19 cellular contexts compared by ENCODE assay signal in genomic region chr9:76873821-76874220, GRCh38. TPM values are rescaled to one million over a fixed set of nuclear protein-coding genes. Genes with fewer than 3 reads are reported as not detected.
DNase-seq lines count a peak whose midpoint lies in the region; ATAC-seq and TF ChIP-seq lines count a peak whose summit lies in the region.
"Had no signal": no experiment of that assay in that cellular context is flagged by ENCODE, and none has a peak within 500 bp of the region (broad histone marks: within the 10 kb centered on the region; RNA-seq: fewer than 3 reads in every experiment).

No MANE protein-coding gene starts in this region.

- TF ChIP-seq EP300 in esophagus muscularis mucosa (IDR thresholded peaks at IDR 0.05), result no peak

- no peak overlapping the region for H3K4ac ChIP-seq in neuronal stem cell (ENCODE audit: low read length)

- 94% methylated on average over 1 of the region's 2 CpGs for WGBS in HUES64
- WGBS in esophagus muscularis mucosa, result 57% methylated on average over 2 of the region's 2 CpGs
- WGBS in neuronal stem cell (ENCODE audit: extremely low coverage in 2 of 2, insufficient read length in 2 of 2, insufficient replicate concordance in 1 of 2), 2 donors, result no CpG with 5 or more reads among the region's 2 CpGs
- whole genome bisulfite sequencing in body of pancreas, 2 donors, result 58 to 71% methylated on average over 2 of the region's 2 CpGs

- H3K4me1 ChIP-seq in HUES64 (ENCODE audit: insufficient read depth, low read length) (peaks cover 21% of the 10 kb centered on the region), esophagus muscularis mucosa (peaks cover 4 to 94% (median 87%) of the 10 kb centered on the region in 4 donors), neuronal stem cell (ENCODE audit: control insufficient read depth in 2 of 2, insufficient read depth in 1 of 2, low read depth in 1 of 2, low read length in 2 of 2) (peaks cover 8 to 25% of the 10 kb centered on the region in 2 donors), body of pancreas (no peaks in the 10 kb centered on the region)

- H3K18ac ChIP-seq in neuronal stem cell (ENCODE audit: low read length), result no peak overlapping the region

- 0 out of 2 replicates have a peak overlapping the region, but pooled peaks have one; percentile 42 for H3K27ac ChIP-seq in HUES64 (ENCODE audit: low read depth, low read length)
- H3K27ac ChIP-seq in esophagus muscularis mucosa (replicated peaks in 1 of 4), result peak overlapping the region; percentile 86 to 91 (median 90)
- peak overlapping the region; percentile 45 for H3K27ac ChIP-seq in neuronal stem cell (replicated peaks; ENCODE audit: low read length)
- H3K27ac ChIP-seq in body of pancreas, result no peak overlapping the region

- H3K9ac ChIP-seq in HUES64 (ENCODE audit: low read depth, low read length) (peak overlapping the region; percentile 22; the same call in 1 of the 2 replicates), neuronal stem cell (ENCODE audit: low read depth, low read length, poor library complexity) (no peak overlapping the region)

- ATAC-seq in body of pancreas, result no peak
- no peak for ATAC-seq in GM18907 (IDR thresholded peaks at IDR 0.05; ENCODE audit: unreplicated experiment)
- ATAC-seq: activated naive CD8-positive, alpha-beta T cell treated with anti-CD3 and anti-CD28 coated beads, Interleukin-2, amount 50 U/mL, for 24 hours; esophagus mucosa had no signal

- H3K4me2 ChIP-seq in neuronal stem cell (ENCODE audit: insufficient read depth, low read length, poor library complexity, severe bottlenecking), result no peak overlapping the region

- no peak overlapping the region for H2BK5ac ChIP-seq in neuronal stem cell (ENCODE audit: low read length)

- H3K79me1 ChIP-seq in neuronal stem cell (ENCODE audit: low read depth, low read length), result no peaks in the 10 kb centered on the region

- no peak overlapping the region for H3K4me3 Mint-ChIP-seq in type B pancreatic cell
- H3K4me3 Mint-ChIP-seq in activated T-helper 1 cell treated with anti-CD3 and anti-CD28 coated beads, Interleukin-12 subunit alpha, Interleukin-12 subunit beta, Interleukin-2, Interleukin-4 antibody, amounts not matched to agents 30 ng/mL and 10 ng/mL and 1 ng/mL, durations not matched to agents 14 hours and 24 hours and 36 hours, result no peak overlapping the region
- H3K4me3 Mint-ChIP-seq: activated naive CD8-positive, alpha-beta T cell treated with anti-CD3 and anti-CD28 coated beads, Interleukin-2, amount 50 U/mL, for 24 hours; naive B cell had no signal

- no peak overlapping the region for H4K91ac ChIP-seq in neuronal stem cell (ENCODE audit: low read depth, low read length, poor library complexity)

- H3K36me3 Mint-ChIP-seq in type B pancreatic cell, result no peaks in the 10 kb centered on the region
- H3K36me3 Mint-ChIP-seq in activated T-helper 1 cell treated with anti-CD3 and anti-CD28 coated beads, Interleukin-12 subunit alpha, Interleukin-12 subunit beta, Interleukin-2, Interleukin-4 antibody, amounts not matched to agents 30 ng/mL and 10 ng/mL and 1 ng/mL, durations not matched to agents 14 hours and 24 hours and 36 hours (ENCODE audit: low read depth), result no peaks in the 10 kb centered on the region
- H3K36me3 Mint-ChIP-seq: naive B cell had no signal

- intact Hi-C loops in esophagus muscularis mucosa (cut with DNase I), result no loop called here
- intact Hi-C loops in body of pancreas (cut with DNase I), result no loop called here
- intact Hi-C loops in activated T-helper 1 cell treated with anti-CD3 and anti-CD28 coated beads, Interleukin-12 subunit alpha, Interleukin-12 subunit beta, Interleukin-2, Interleukin-4 antibody, amounts not matched to agents 30 ng/mL and 10 ng/mL and 1 ng/mL, durations not matched to agents 14 hours and 24 hours and 36 hours (cut with micrococcal nuclease), result no loop called here

- DNase-seq in esophagus muscularis mucosa (ENCODE audit: extremely low spot score) (no peak), neuronal stem cell (ENCODE audit: low spot score) (no peak), type B pancreatic cell (ENCODE audit: extremely low spot score, unreplicated experiment) (no peak), body of pancreas (no peak)
- DNase-seq in activated T-helper 1 cell treated with anti-CD3 and anti-CD28 coated beads, Interleukin-12 subunit alpha, Interleukin-12 subunit beta, Interleukin-2, Interleukin-4 antibody, amounts not matched to agents 30 ng/mL and 10 ng/mL and 1 ng/mL, durations not matched to agents 14 hours and 24 hours and 36 hours (ENCODE audit: low spot score), result no peak
- DNase-seq in activated naive CD4-positive, alpha-beta T cell (lab: John Stamatoyannopoulos, UW), result no peak
- DNase-seq: activated naive CD8-positive, alpha-beta T cell treated with anti-CD3 and anti-CD28 coated beads, Interleukin-2, amount 50 U/mL, for 24 hours; central memory CD4-positive, alpha-beta T cell; effector CD4-positive, alpha-beta T cell; Kasumi-1; naive B cell; NCI-H2171 treated with DMSO at 0.1 percent for 48 hours; OCI-M1; SHP77 treated with DMSO at 0.1 percent for 48 hours had no signal

- H2BK120ac ChIP-seq in neuronal stem cell (ENCODE audit: low read depth, low read length), result no peak overlapping the region

- peaks cover 12% of the 10 kb centered on the region for H3K4me1 Mint-ChIP-seq in type B pancreatic cell (ENCODE audit: unreplicated experiment)
- H3K4me1 Mint-ChIP-seq in activated T-helper 1 cell treated with anti-CD3 and anti-CD28 coated beads, Interleukin-12 subunit alpha, Interleukin-12 subunit beta, Interleukin-2, Interleukin-4 antibody, amounts not matched to agents 30 ng/mL and 10 ng/mL and 1 ng/mL, durations not matched to agents 14 hours and 24 hours and 36 hours (ENCODE audit: low read depth), result no peaks in the 10 kb centered on the region
- H3K4me1 Mint-ChIP-seq: activated naive CD8-positive, alpha-beta T cell treated with anti-CD3 and anti-CD28 coated beads, Interleukin-2, amount 50 U/mL, for 24 hours; naive B cell had no signal

- no peaks in the 10 kb centered on the region for H3K27me3 ChIP-seq in HUES64 (ENCODE audit: insufficient read depth, low read length)
- no peaks in the 10 kb centered on the region for H3K27me3 ChIP-seq in esophagus muscularis mucosa
- no peaks in the 10 kb centered on the region for H3K27me3 ChIP-seq in neuronal stem cell (ENCODE audit: control insufficient read depth in 3 of 3, insufficient read depth in 3 of 3, low read depth in 1 of 3, low read length in 3 of 3)
- no peaks in the 10 kb centered on the region for H3K27me3 ChIP-seq in body of pancreas

- TF ChIP-seq CTCF in esophagus muscularis mucosa (IDR thresholded peaks at IDR 0.05), result no peak
- no peak for TF ChIP-seq CTCF in type B pancreatic cell (conservative IDR thresholded peaks at IDR 0.05)
- no peak for TF ChIP-seq CTCF in body of pancreas (IDR thresholded peaks at IDR 0.05)

- peaks cover 39% of the 10 kb centered on the region for H3K27me3 Mint-ChIP-seq in type B pancreatic cell
- H3K27me3 Mint-ChIP-seq in activated T-helper 1 cell treated with anti-CD3 and anti-CD28 coated beads, Interleukin-12 subunit alpha, Interleukin-12 subunit beta, Interleukin-2, Interleukin-4 antibody, amounts not matched to agents 30 ng/mL and 10 ng/mL and 1 ng/mL, durations not matched to agents 14 hours and 24 hours and 36 hours (ENCODE audit: insufficient read depth), result peaks cover 8% of the 10 kb centered on the region

- H2AK5ac ChIP-seq in neuronal stem cell (ENCODE audit: low read depth, low read length), result no peak overlapping the region

- H3K27ac Mint-ChIP-seq in type B pancreatic cell, result peak overlapping the region; percentile 5
- H3K27ac Mint-ChIP-seq in activated T-helper 1 cell treated with anti-CD3 and anti-CD28 coated beads, Interleukin-12 subunit alpha, Interleukin-12 subunit beta, Interleukin-2, Interleukin-4 antibody, amounts not matched to agents 30 ng/mL and 10 ng/mL and 1 ng/mL, durations not matched to agents 14 hours and 24 hours and 36 hours, result no peak overlapping the region
- H3K27ac Mint-ChIP-seq: activated naive CD8-positive, alpha-beta T cell treated with anti-CD3 and anti-CD28 coated beads, Interleukin-2, amount 50 U/mL, for 24 hours; naive B cell had no signal

- TF ChIP-seq POLR2A in esophagus muscularis mucosa (IDR thresholded peaks at IDR 0.05; ENCODE audit: low read depth) (no peak), body of pancreas (IDR thresholded peaks at IDR 0.05) (no peak)

- H3K9me3 Mint-ChIP-seq in type B pancreatic cell, result no peaks in the 10 kb centered on the region
- H3K9me3 Mint-ChIP-seq in activated T-helper 1 cell treated with anti-CD3 and anti-CD28 coated beads, Interleukin-12 subunit alpha, Interleukin-12 subunit beta, Interleukin-2, Interleukin-4 antibody, amounts not matched to agents 30 ng/mL and 10 ng/mL and 1 ng/mL, durations not matched to agents 14 hours and 24 hours and 36 hours, result no peaks in the 10 kb centered on the region
- H3K9me3 Mint-ChIP-seq: activated naive CD8-positive, alpha-beta T cell treated with anti-CD3 and anti-CD28 coated beads, Interleukin-2, amount 50 U/mL, for 24 hours; naive B cell had no signal

- H3K9me3 ChIP-seq in HUES64 (ENCODE audit: insufficient read depth, low read depth, low read length), result no peaks in the 10 kb centered on the region
- no peaks in the 10 kb centered on the region for H3K9me3 ChIP-seq in esophagus muscularis mucosa
- no peaks in the 10 kb centered on the region for H3K9me3 ChIP-seq in neuronal stem cell (replicated peaks in 1 of 2; ENCODE audit: control insufficient read depth in 2 of 2, insufficient read depth in 1 of 2, low read depth in 1 of 2, low read length in 2 of 2)
- no peaks in the 10 kb centered on the region for H3K9me3 ChIP-seq in body of pancreas
- H3K9me3 ChIP-seq: heart right ventricle had no signal

- no peak overlapping the region for H2BK12ac ChIP-seq in neuronal stem cell (ENCODE audit: low read length)

- H3K4me3 ChIP-seq in HUES64 (ENCODE audit: low read length) (peak overlapping the region; percentile 16; the same call in 1 of the 2 replicates), esophagus muscularis mucosa (peak overlapping the region in 1 of 4 donors; percentile 10), neuronal stem cell (ENCODE audit: low read length in 2 of 2) (peak overlapping the region in 1 of 2 donors; percentile 16), body of pancreas (no peak overlapping the region)
- H3K4me3 ChIP-seq: heart right ventricle, lung had no signal

- no peak overlapping the region for H3K23ac ChIP-seq in neuronal stem cell (ENCODE audit: low read depth, low read length, poor library complexity)

- H4K8ac ChIP-seq in neuronal stem cell (ENCODE audit: low read depth, low read length), result no peak overlapping the region

- no peak overlapping the region for H3K14ac ChIP-seq in neuronal stem cell (ENCODE audit: low read length)

- H3K36me3 ChIP-seq in HUES64 (ENCODE audit: insufficient read depth, low read length) (no peaks in the 10 kb centered on the region), esophagus muscularis mucosa (no peaks in the 10 kb centered on the region), neuronal stem cell (replicated peaks in 1 of 2; ENCODE audit: control insufficient read depth in 2 of 2, insufficient read depth in 2 of 2, low read length in 2 of 2) (no peaks in the 10 kb centered on the region), body of pancreas (replicated peaks in 1 of 2; ENCODE audit: insufficient read depth in 1 of 2, low read depth in 2 of 2) (no peaks in the 10 kb centered on the region)
- H3K36me3 ChIP-seq: heart right ventricle had no signal

- H2BK15ac ChIP-seq in neuronal stem cell (ENCODE audit: low read length), result no peak overlapping the region

- peak overlapping the region; percentile 83 for H2AFZ ChIP-seq in neuronal stem cell (ENCODE audit: low read length)

RNA-seq across cellular contexts. Expression of gene PRUNE2, which starts 32.1 kb away (rescaled TPM):
- polyA plus RNA-seq in HUES64 (2013, experiment 1 of 2), result 8.7 TPM
- polyA plus RNA-seq in HUES64 (2013, experiment 2 of 2), result 7.0 TPM
- 100 to 1,000 TPM; 586 to 728 (median 654) TPM for total RNA-seq in esophagus muscularis mucosa
- 7.1 TPM for polyA plus RNA-seq in neuronal stem cell (2013, experiment 1 of 2)
- 7.5 TPM for polyA plus RNA-seq in neuronal stem cell (2013, experiment 2 of 2)
- 3.3 and 6.9 TPM in 2 replicates for total RNA-seq in type B pancreatic cell (ENCODE audit: low replicate concordance)
- total RNA-seq in body of pancreas, result 10 to 100 TPM in 1 of 2 donors, 1 to 10 TPM in 1; 3.9 to 15.2 TPM
- total RNA-seq in activated T-helper 1 cell treated with anti-CD3 and anti-CD28 coated beads, Interleukin-12 subunit alpha, Interleukin-12 subunit beta, Interleukin-2, Interleukin-4 antibody, amounts not matched to agents 30 ng/mL and 10 ng/mL and 1 ng/mL, durations not matched to agents 14 hours and 24 hours and 36 hours, result 0.27 and 0.57 TPM in 2 replicates

Comparison
In these comparisons a context has a peak if more than half of its experiments do, and no peak if none do; other contexts are left out.
1. H3K27ac ChIP-seq: peak in HUES64 (single experiment), esophagus muscularis mucosa (4 of 4) and neuronal stem cell (single experiment); none in body of pancreas (0 of 4).
2. RNA of gene PRUNE2, which starts 32.1 kb away (total RNA-seq): 586 to 728 TPM in esophagus muscularis mucosa; 3.9 to 15.2 TPM in body of pancreas, 3.3 to 6.9 TPM in type B pancreatic cell and 0.27 to 0.57 TPM in activated T-helper 1 cell treated with anti-CD3 and anti-CD28 coated beads, Interleukin-12 subunit alpha, Interleukin-12 subunit beta, Interleukin-2, Interleukin-4 antibody, amounts not matched to agents 30 ng/mL and 10 ng/mL and 1 ng/mL, durations not matched to agents 14 hours and 24 hours and 36 hours; every median in the first group is over 10 times any median in the second.